In genomic region chr11:117809236-117810055, GRCh38 we compare ENCODE assay signal across 8 cellular contexts.
A peak's percentile ranks its signal among the peaks of the same experiment; 100 is the strongest.
DNase-seq lines count a peak whose midpoint lies in the region; ATAC-seq and TF ChIP-seq lines count a peak whose summit lies in the region.

No MANE protein-coding gene starts in this region.

- no peak overlapping the region for H3K27ac ChIP-seq in RWPE1

- POLR2A ChIA-PET in RWPE1 (lab: Yijun Ruan, JAX; ENCODE audit: low non-redundant PET), result no interaction called here

- TF ChIP-seq EP300 in Ishikawa (IDR thresholded peaks at IDR 0.05; ENCODE audit: borderline replicate concordance), result no peak

- ATAC-seq in GM18520 (IDR thresholded peaks at IDR 0.05; ENCODE audit: unreplicated experiment), result no peak

- in situ Hi-C loops in astrocyte of the cerebellum (cut with HindIII; ENCODE audit: low sequenced_read_pairs), result loop anchor here (25.0 kb wide), 1 partner anchor 128 kb away; the partner anchor contains the start of gene TMPRSS13

- CTCF ChIA-PET in RWPE1 (lab: Yijun Ruan, JAX), result interaction anchor here (0.6 to 3.7 kb wide), 8 partner anchors 7 to 432 kb away, joined by 3 to 56 read pairs (median 3); no protein-coding TSS in a partner anchor

- no peak for TF ChIP-seq CTCF in RWPE1 (conservative IDR thresholded peaks at IDR 0.05; ENCODE audit: low read depth)
- TF ChIP-seq CTCF in astrocyte of the cerebellum (IDR thresholded peaks at IDR 0.05; ENCODE audit: low read depth, low read length, missing control alignments), result peak; percentile 45

- DNase-seq in ELF-1 (ENCODE audit: low read depth, low spot score) (peak; percentile 74), RWPE1 (ENCODE audit: low spot score) (peak; percentile 41), astrocyte of the cerebellum (ENCODE audit: low read depth) (no peak), iPS-NIHi11 (ENCODE audit: low spot score) (peak; percentile 75), NCI-H226 (no peak)
- DNase-seq in stimulated activated CD4-positive, alpha-beta T cell treated with anti-CD3 and anti-CD28 coated beads, Interleukin-1b, Interleukin-23, amount 100 ng/mL, for 48 hours, result peak; percentile 62

- TF ChIP-seq RAD21 in Ishikawa (IDR thresholded peaks at IDR 0.05; ENCODE audit: low read depth), result peak; percentile 70

- H3K4me3 ChIP-seq in astrocyte of the cerebellum (ENCODE audit: low read depth, low read length), result no peak overlapping the region

TF ChIP-seq in Ishikawa, 13 proteins besides CTCF, POLR2A, EP300 and RAD21:
- TF ChIP-seq NFIC (IDR thresholded peaks at IDR 0.05) (no peak), EGR1 (IDR thresholded peaks at IDR 0.05) (peak; percentile 83)

Comparison
In these comparisons a context has a peak if more than half of its experiments do, and no peak if none do; other contexts are left out.
1. DNase-seq: peak in ELF-1 (single experiment), RWPE1 (single experiment), iPS-NIHi11 (single experiment) and stimulated activated CD4-positive, alpha-beta T cell treated with anti-CD3 and anti-CD28 coated beads, Interleukin-1b, Interleukin-23, amount 100 ng/mL, for 48 hours (single experiment); none in astrocyte of the cerebellum (single experiment) and NCI-H226 (single experiment).